ENCODE assay signal across 2 cellular contexts in genomic region chr2:173050684-173051083, GRCh38.
TF ChIP-seq lines count a peak whose summit lies in the region.

No MANE protein-coding gene starts in this region.

TF ChIP-seq in IMR-90, 13 proteins besides CTCF, POLR2A, EP300 and RAD21:
- TF ChIP-seq, protein P1, sequence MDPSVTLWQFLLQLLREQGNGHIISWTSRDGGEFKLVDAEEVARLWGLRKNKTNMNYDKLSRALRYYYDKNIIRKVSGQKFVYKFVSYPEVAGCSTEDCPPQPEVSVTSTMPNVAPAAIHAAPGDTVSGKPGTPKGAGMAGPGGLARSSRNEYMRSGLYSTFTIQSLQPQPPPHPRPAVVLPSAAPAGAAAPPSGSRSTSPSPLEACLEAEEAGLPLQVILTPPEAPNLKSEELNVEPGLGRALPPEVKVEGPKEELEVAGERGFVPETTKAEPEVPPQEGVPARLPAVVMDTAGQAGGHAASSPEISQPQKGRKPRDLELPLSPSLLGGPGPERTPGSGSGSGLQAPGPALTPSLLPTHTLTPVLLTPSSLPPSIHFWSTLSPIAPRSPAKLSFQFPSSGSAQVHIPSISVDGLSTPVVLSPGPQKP (IDR thresholded peaks at IDR 0.05; ENCODE audit: borderline replicate concordance, low read depth, low read length) = no peak
- TF ChIP-seq CHD1 (IDR thresholded peaks at IDR 0.05; ENCODE audit: low read depth, low read length) (no peak), SMC3 (IDR thresholded peaks at IDR 0.05; ENCODE audit: low read depth, low read length) (no peak), BHLHE40 (IDR thresholded peaks at IDR 0.05; ENCODE audit: low read depth, low read length) (no peak), MAFK (IDR thresholded peaks at IDR 0.05; ENCODE audit: low read depth, low read length) (no peak), RCOR1 (IDR thresholded peaks at IDR 0.05; ENCODE audit: insufficient replicate concordance, low read length) (no peak), NFE2L2 (IDR thresholded peaks at IDR 0.05; ENCODE audit: low read depth, low read length) (no peak)

TF ChIP-seq in K562, 482 proteins besides CTCF, POLR2A, EP300 and RAD21:
- no peak for TF ChIP-seq STAT5A (IDR thresholded peaks at IDR 0.05; ENCODE audit: borderline replicate concordance, low read length)
TF ChIP-seq in K562: peak in this region for 0.
